Comparison of ENCODE assay signal across 8 cellular contexts in the genomic region with DNA sequence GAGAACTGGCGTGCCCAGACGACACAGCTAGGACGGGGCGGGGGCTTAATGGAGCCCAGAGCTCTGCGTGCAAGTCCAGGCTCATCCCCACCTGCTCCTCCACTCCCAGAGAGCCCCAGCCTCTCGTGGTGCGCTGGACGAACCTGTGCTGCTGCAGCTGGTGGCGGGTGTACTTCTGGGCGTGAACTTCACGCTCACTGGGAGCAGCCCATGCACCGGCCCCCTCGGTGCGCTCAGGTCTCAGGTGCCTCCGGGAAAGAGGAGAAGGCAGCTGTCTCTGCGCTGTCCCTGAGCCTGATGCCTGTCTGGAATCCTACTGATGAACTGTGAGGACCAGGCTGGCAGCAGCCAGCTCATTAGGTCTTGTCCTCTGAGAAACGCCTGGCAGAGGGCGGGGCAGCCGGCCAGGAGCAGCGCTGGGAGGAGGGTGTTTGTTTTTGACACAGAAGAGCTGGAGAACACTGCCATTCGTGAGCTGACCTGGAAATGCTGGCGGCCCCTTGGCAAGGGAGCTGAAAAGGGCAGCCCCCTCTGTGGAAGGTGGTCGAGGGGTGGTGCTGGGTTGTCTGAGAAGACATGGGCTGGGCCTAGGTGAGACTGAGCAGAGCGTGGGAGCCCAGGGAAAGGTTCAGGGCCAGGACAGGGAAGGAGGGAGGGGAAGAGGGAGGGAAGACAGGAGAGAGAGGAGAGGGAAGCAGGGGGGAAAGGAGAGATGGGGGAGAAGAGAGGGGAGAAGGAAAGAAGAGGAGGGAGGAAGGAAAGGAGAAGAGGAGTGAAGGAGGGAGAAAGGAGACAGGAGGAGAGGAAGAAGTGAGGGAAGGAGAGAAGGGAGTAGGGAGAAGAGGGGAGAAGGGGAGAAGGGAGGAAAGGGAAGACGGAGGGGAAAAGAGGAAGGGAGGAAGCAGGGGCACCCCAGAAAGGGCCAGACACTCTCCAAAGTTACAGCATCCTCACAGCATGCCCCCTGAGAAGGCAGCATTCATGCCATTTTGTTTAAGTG. TPM values are rescaled to one million over a fixed set of nuclear protein-coding genes. Genes with fewer than 3 reads are reported as not detected.
DNase-seq lines count a peak whose midpoint lies in the region; ATAC-seq and TF ChIP-seq lines count a peak whose summit lies in the region.

No MANE protein-coding gene starts in this region.

- no peaks in the 10 kb centered on the region for H3K27me3 ChIP-seq in gastroesophageal sphincter

- H3K36me3 ChIP-seq in gastroesophageal sphincter: no peaks in the 10 kb centered on the region

- no peak for TF ChIP-seq EP300 in gastroesophageal sphincter (IDR thresholded peaks at IDR 0.05)

- 74 to 100% methylated on average over 1 to 4 of the region's 25 CpGs for WGBS in gastroesophageal sphincter (ENCODE audit: low coverage in 1 of 2), 2 donors

- H3K4me1 ChIP-seq in gastroesophageal sphincter: peaks cover 0 to 65% (median 19%) of the 10 kb centered on the region in 3 donors

- no peak for TF ChIP-seq POLR2A in gastroesophageal sphincter (IDR thresholded peaks at IDR 0.05)

- in situ Hi-C loops in G401 (cut with HindIII; ENCODE audit: low sequenced_read_pairs): no loop called here

- TF ChIP-seq CTCF in gastroesophageal sphincter (IDR thresholded peaks at IDR 0.05): no peak

- DNase-seq in G401 (ENCODE audit: low spot score) (peak; percentile 60), NCI-H526 treated with DMSO at 0.1 percent for 48 hours (lab: John Stamatoyannopoulos, UW) (peak; percentile 35), retina (peak; percentile 79), pons (ENCODE audit: low spot score) (no peak), NCI-H187 treated with DMSO at 0.1 percent for 48 hours (lab: John Stamatoyannopoulos, UW) (no peak)
- no peak for DNase-seq in activated CD4-positive, alpha-beta T cell treated with anti-CD3 and anti-CD28 coated beads, Interleukin-2, amount 50 U/mL, for 48 hours

- H3K9me3 ChIP-seq in gastroesophageal sphincter: no peaks in the 10 kb centered on the region

- no peak overlapping the region for H3K4me3 ChIP-seq in gastroesophageal sphincter

- ATAC-seq in gastroesophageal sphincter (peak; percentile 32), HG03139 (IDR thresholded peaks at IDR 0.05; ENCODE audit: unreplicated experiment) (no peak)

- H3K27ac ChIP-seq in gastroesophageal sphincter: peak overlapping the region; percentile 35 to 84 (median 76)

RNA-seq across cellular contexts. Expression of gene TNS3, which starts 53.5 kb away (rescaled TPM):
- total RNA-seq in G401 (2014; rRNA removed; shearing (Covaris generic)): 35.4 and 37.3 TPM in 2 replicates
- 10 to 100 TPM; 35.0 to 61.3 (median 45.1) TPM for total RNA-seq in gastroesophageal sphincter

Comparison
In these comparisons a context has a peak if more than half of its experiments do, and no peak if none do; other contexts are left out.
1. DNase-seq: peak in G401 (single experiment), NCI-H526 treated with DMSO at 0.1 percent for 48 hours (single experiment) and retina (single experiment); none in activated CD4-positive, alpha-beta T cell treated with anti-CD3 and anti-CD28 coated beads, Interleukin-2, amount 50 U/mL, for 48 hours (0 of 2), pons (single experiment) and NCI-H187 treated with DMSO at 0.1 percent for 48 hours (single experiment).